In genomic region chr2:164719996-164720941, GRCh38 we compare ENCODE assay signal across 13 cellular contexts.
DNase-seq lines count a peak whose midpoint lies in the region; ATAC-seq and TF ChIP-seq lines count a peak whose summit lies in the region.
"Had no signal": no experiment of that assay in that cellular context is flagged by ENCODE, and none has a peak within 500 bp of the region (broad histone marks: within the 10 kb centered on the region; RNA-seq: fewer than 3 reads in every experiment).

No MANE protein-coding gene starts in this region.

- no peak for TF ChIP-seq POLR2A in thyroid gland (IDR thresholded peaks at IDR 0.05)

- no peaks in the 10 kb centered on the region for H3K9me3 ChIP-seq in thyroid gland
- H3K9me3 ChIP-seq: MG63, stomach had no signal

- no peak overlapping the region for H3K4me3 ChIP-seq in choroid plexus epithelial cell (ENCODE audit: low read depth, low read length)
- H3K4me3 ChIP-seq in thyroid gland (replicated peaks in 1 of 3): no peak overlapping the region
- H3K4me3 ChIP-seq in H7 (ENCODE audit: insufficient read depth, low read depth, low read length): no peak overlapping the region
- H3K4me3 ChIP-seq: MG63, stomach had no signal

- H3K4me1 ChIP-seq in thyroid gland: no peaks in the 10 kb centered on the region

- peak overlapping the region in 2 of 3 donors; percentile 4 to 56 for H3K27ac ChIP-seq in thyroid gland
- H3K27ac ChIP-seq: stomach had no signal

- 21 to 38% methylated on average over 3 of the region's 3 CpGs for WGBS in thyroid gland, 2 donors

- DNase-seq in RPMI7951 (ENCODE audit: low read depth) (peak; percentile 24), choroid plexus epithelial cell (ENCODE audit: low read depth) (peak; percentile 84), kidney glomerular epithelial cell (lab: John Stamatoyannopoulos, UW) (peak; percentile 89), thyroid gland (peak in 1 of 2 donors; percentile 39), H7 (no peak)
- DNase-seq: activated naive CD4-positive, alpha-beta T cell; CD4-positive, alpha-beta memory T cell; MG63; NCI-H2171; stomach had no signal

- H3K27me3 ChIP-seq in thyroid gland (no peaks in the 10 kb centered on the region), H7 (ENCODE audit: control insufficient read depth, insufficient read depth, low read length) (no peaks in the 10 kb centered on the region)
- H3K27me3 ChIP-seq: MG63, stomach had no signal

- no peak for TF ChIP-seq CTCF in choroid plexus epithelial cell (conservative IDR thresholded peaks at IDR 0.05; ENCODE audit: low read depth, low read length)
- no peak for TF ChIP-seq CTCF in thyroid gland (IDR thresholded peaks at IDR 0.05)

- H3K36me3 ChIP-seq in thyroid gland (no peaks in the 10 kb centered on the region), H7 (replicated peaks; ENCODE audit: control insufficient read depth, insufficient read depth, low read length) (no peaks in the 10 kb centered on the region)
- H3K36me3 ChIP-seq: MG63 had no signal

- ATAC-seq in GM19328 (IDR thresholded peaks at IDR 0.05; ENCODE audit: unreplicated experiment) (no peak), GM19463 (IDR thresholded peaks at IDR 0.05; ENCODE audit: unreplicated experiment) (no peak)
- ATAC-seq: HCT116 had no signal

- intact Hi-C loops in thyroid gland (cut with DNase I): loop anchor here (5.0 kb wide), 1 partner anchor 158 kb away; no protein-coding TSS in a partner anchor
